Comparison of ENCODE assay signal across 11 cellular contexts in the genomic region with DNA sequence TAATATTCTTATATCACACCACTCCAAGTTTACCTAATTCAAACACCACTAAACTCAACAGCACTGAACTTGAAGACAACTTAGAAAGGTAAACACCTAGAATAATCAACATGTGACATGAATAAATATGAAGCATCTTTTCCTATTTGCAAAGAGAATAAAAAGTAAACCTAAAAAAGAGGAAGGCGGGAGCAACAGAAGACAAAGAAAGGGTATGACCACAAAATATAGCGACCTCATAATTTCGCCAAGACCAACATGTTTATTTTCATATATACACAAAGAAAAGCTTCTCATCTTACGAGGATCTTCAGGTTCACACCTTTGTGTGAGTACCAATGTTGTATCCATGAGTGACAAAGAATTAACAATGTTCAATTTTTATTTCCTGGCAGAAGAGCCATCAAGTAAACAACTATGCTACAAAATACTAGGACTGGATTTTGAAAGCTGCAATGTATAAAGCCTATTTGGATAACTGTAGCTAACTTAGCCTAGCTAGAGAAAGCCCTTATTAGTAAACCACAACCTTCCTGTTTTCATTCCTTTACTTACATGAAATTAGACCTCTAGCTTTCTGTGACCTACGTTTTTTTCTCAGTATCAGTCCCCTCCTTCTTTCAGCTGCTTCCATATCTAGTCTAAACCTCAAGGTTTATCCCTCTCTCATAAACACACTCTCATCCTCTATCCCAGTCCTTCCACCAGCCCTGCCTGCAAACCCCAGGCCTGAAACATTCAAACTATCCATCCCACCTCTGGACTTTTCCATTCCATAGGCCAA. TPM values are rescaled to one million over a fixed set of nuclear protein-coding genes. Genes with fewer than 3 reads are reported as not detected.
DNase-seq lines count a peak whose midpoint lies in the region; ATAC-seq and TF ChIP-seq lines count a peak whose summit lies in the region.
"Had no signal": no experiment of that assay in that cellular context is flagged by ENCODE, and none has a peak within 500 bp of the region (broad histone marks: within the 10 kb centered on the region; RNA-seq: fewer than 3 reads in every experiment).

No MANE protein-coding gene starts in this region.

- H3K9me3 Mint-ChIP-seq in CD8-positive, alpha-beta T cell = peaks cover 3% of the 10 kb centered on the region

- TF ChIP-seq CTCF in CD8-positive, alpha-beta T cell (IDR thresholded peaks at IDR 0.05) = no peak
- TF ChIP-seq CTCF in astrocyte of the spinal cord (IDR thresholded peaks at IDR 0.05; ENCODE audit: low read depth, low read length) = no peak

- peak; percentile 25 for ATAC-seq in CD8-positive, alpha-beta T cell
- ATAC-seq in GM21381 (IDR thresholded peaks at IDR 0.05; ENCODE audit: unreplicated experiment) (peak; percentile 47), Right ventricle myocardium inferior (no peak), GM21360 (IDR thresholded peaks at IDR 0.05; ENCODE audit: unreplicated experiment) (no peak)
- ATAC-seq: pancreas had no signal

- H3K27ac Mint-ChIP-seq in CD8-positive, alpha-beta T cell = no peak overlapping the region
- H3K27ac Mint-ChIP-seq: activated naive CD8-positive, alpha-beta T cell had no signal

- peaks cover 21% of the 10 kb centered on the region for H3K4me1 Mint-ChIP-seq in CD8-positive, alpha-beta T cell (ENCODE audit: low read depth)

- peaks cover 19% of the 10 kb centered on the region for H3K36me3 Mint-ChIP-seq in CD8-positive, alpha-beta T cell

- no peak for DNase-seq in CD8-positive, alpha-beta T cell
- DNase-seq in astrocyte of the spinal cord (ENCODE audit: low read depth, low spot score) (peak; percentile 24), Right ventricle myocardium inferior (ENCODE audit: missing footprints) (no peak), NCI-H748 (lab: John Stamatoyannopoulos, UW; ENCODE audit: unreplicated experiment) (no peak), cortex of kidney (lab: John Stamatoyannopoulos, UW) (no peak)
- DNase-seq: NCI-H345, pancreas had no signal

- H3K36me3 ChIP-seq in CD8-positive, alpha-beta T cell (ENCODE audit: insufficient read depth, low read length) = peaks cover 7% of the 10 kb centered on the region
- peaks cover 22% of the 10 kb centered on the region for H3K36me3 ChIP-seq in KOPT-K1 (ENCODE audit: insufficient read depth, low read length)

- H3K9me3 ChIP-seq in CD8-positive, alpha-beta T cell (ENCODE audit: low read length) = no peaks in the 10 kb centered on the region
- no peaks in the 10 kb centered on the region for H3K9me3 ChIP-seq in KOPT-K1 (ENCODE audit: insufficient read depth, low read length, poor library complexity, severe bottlenecking)
- H3K9me3 ChIP-seq: pancreas had no signal

- in situ Hi-C loops in astrocyte of the spinal cord (cut with HindIII; ENCODE audit: low sequenced_read_pairs) = no loop called here

- peak overlapping the region; percentile 20 for H3K4me3 ChIP-seq in CD8-positive, alpha-beta T cell (ENCODE audit: low read depth, low read length)
- H3K4me3 ChIP-seq in astrocyte of the spinal cord (ENCODE audit: low read depth, low read length) = no peak overlapping the region
- H3K4me3 ChIP-seq: pancreas had no signal

- no peaks in the 10 kb centered on the region for H3K27me3 ChIP-seq in CD8-positive, alpha-beta T cell (ENCODE audit: insufficient read depth, low read length)
- H3K27me3 ChIP-seq: pancreas had no signal

- peak overlapping the region; percentile 20 for H3K27ac ChIP-seq in CD8-positive, alpha-beta T cell (ENCODE audit: low read depth, low read length)
- peak overlapping the region; percentile 40 for H3K27ac ChIP-seq in KOPT-K1 (ENCODE audit: low read depth, low read length, poor library complexity, severe bottlenecking)
- H3K27ac ChIP-seq: pancreas had no signal

- CTCF ChIA-PET in CD8-positive, alpha-beta T cell (lab: Charles Lee) = interaction anchor here (1.1 kb wide), 1 partner anchor 32 kb away, joined by 3 read pairs; the partner anchor contains the start of gene RSBN1

- POLR2A ChIA-PET in CD8-positive, alpha-beta T cell (lab: Charles Lee) = interaction anchor here (0.7 to 1.3 kb wide), 3 partner anchors 21 to 31 kb away, joined by 3 to 10 read pairs (median 3); partner anchors contain the start of gene RSBN1

- no peaks in the 10 kb centered on the region for H3K27me3 Mint-ChIP-seq in CD8-positive, alpha-beta T cell (ENCODE audit: low read depth)
- H3K27me3 Mint-ChIP-seq: activated naive CD8-positive, alpha-beta T cell had no signal

- intact Hi-C loops in CD8-positive, alpha-beta T cell (cut with DNase I, micrococcal nuclease) = loop anchor here (2.0 to 10.0 kb wide), 2 partner anchors 22 to 1156 kb away; partner anchors contain the start of gene PHTF1 (in 2 of the 2)
- intact Hi-C loops in Right ventricle myocardium inferior (cut with DNase I) = no loop called here

- peaks cover 66% of the 10 kb centered on the region for H3K4me1 ChIP-seq in CD8-positive, alpha-beta T cell (ENCODE audit: insufficient read depth, low read length)

- H3K4me3 Mint-ChIP-seq in CD8-positive, alpha-beta T cell = no peak overlapping the region
- H3K4me3 Mint-ChIP-seq: activated naive CD8-positive, alpha-beta T cell had no signal

RNA-seq across cellular contexts. Expression of gene PHTF1, which starts 21.3 kb away (rescaled TPM):
- 1 to 10 TPM; 4.4 to 5.4 TPM for total RNA-seq in CD8-positive, alpha-beta T cell
- 6.4 TPM for total RNA-seq in Right ventricle myocardium inferior

RNA-seq across cellular contexts. Expression of gene RSBN1, which starts 31.7 kb away (rescaled TPM):
- total RNA-seq in CD8-positive, alpha-beta T cell = 10 to 100 TPM; 36.8 to 37.6 TPM
- total RNA-seq in Right ventricle myocardium inferior = 10.1 TPM

Comparison
In these comparisons a context has a peak if more than half of its experiments do, and no peak if none do; other contexts are left out.
1. ATAC-seq: peak in CD8-positive, alpha-beta T cell (single experiment) and GM21381 (single experiment); none in Right ventricle myocardium inferior (single experiment) and GM21360 (single experiment).